10 cellular contexts compared by ENCODE assay signal in genomic region chr15:41943543-41944312, GRCh38. TPM values are rescaled to one million over a fixed set of nuclear protein-coding genes. Genes with fewer than 3 reads are reported as not detected.
DNase-seq lines count a peak whose midpoint lies in the region; ATAC-seq and TF ChIP-seq lines count a peak whose summit lies in the region.
"Had no signal": no experiment of that assay in that cellular context is flagged by ENCODE, and none has a peak within 500 bp of the region (broad histone marks: within the 10 kb centered on the region; RNA-seq: fewer than 3 reads in every experiment).

No MANE protein-coding gene starts in this region.

- no peak overlapping the region for H3K4me3 ChIP-seq in body of pancreas
- no peak overlapping the region for H3K4me3 ChIP-seq in suprapubic skin
- H3K4me3 ChIP-seq: spleen had no signal

- no peak for TF ChIP-seq EP300 in suprapubic skin (IDR thresholded peaks at IDR 0.05)

- TF ChIP-seq POLR2A in body of pancreas (IDR thresholded peaks at IDR 0.05) (no peak), suprapubic skin (IDR thresholded peaks at IDR 0.05) (no peak)

- H3K27me3 Mint-ChIP-seq in HFFc6 (ENCODE audit: insufficient read depth) (peaks cover 2% of the 10 kb centered on the region), memory B cell (no peaks in the 10 kb centered on the region)

- peaks cover 0 to 2% of the 10 kb centered on the region in 2 donors for H3K36me3 ChIP-seq in body of pancreas (replicated peaks in 1 of 2; ENCODE audit: insufficient read depth in 1 of 2, low read depth in 2 of 2)
- H3K36me3 ChIP-seq in suprapubic skin = peaks cover 15% of the 10 kb centered on the region
- H3K36me3 ChIP-seq: WERI-Rb-1 had no signal

- ATAC-seq in body of pancreas (peak; percentile 4), memory B cell (ENCODE audit: low read depth) (no peak)

- DNase-seq in HFFc6 = no peak
- DNase-seq in body of pancreas = no peak
- DNase-seq in memory B cell (ENCODE audit: low spot score in 2 of 2) = no peak
- peak; percentile 43 to 71 for DNase-seq in suprapubic skin (ENCODE audit: low spot score in 2 of 2)
- no peak for DNase-seq in stimulated activated CD4-positive, alpha-beta T cell treated with anti-CD3 and anti-CD28 coated beads, Interleukin-2, amount 100 ng/mL, for 24 hours
- DNase-seq in activated gamma-delta T cell treated with Interleukin-2 at 50 U/mL for 16 hours = no peak
- DNase-seq in NCI-H510A (lab: John Stamatoyannopoulos, UW) = no peak
- DNase-seq: DMS79, spleen, WERI-Rb-1 had no signal

- peak overlapping the region; percentile 73 for H3K4me3 Mint-ChIP-seq in HFFc6
- no peak overlapping the region for H3K4me3 Mint-ChIP-seq in memory B cell

- H3K4me1 ChIP-seq in body of pancreas (peaks cover 31% of the 10 kb centered on the region), suprapubic skin (peaks cover 39% of the 10 kb centered on the region)

- intact Hi-C loops in body of pancreas (cut with DNase I) = no loop called here

- TF ChIP-seq CTCF in HFFc6 (IDR thresholded peaks at IDR 0.05) (no peak), body of pancreas (IDR thresholded peaks at IDR 0.05) (no peak), suprapubic skin (IDR thresholded peaks at IDR 0.05) (no peak)

- WGBS in body of pancreas, 2 donors = 75 to 84% methylated on average over 3 to 6 of the region's 6 CpGs
- 80% methylated on average over 6 of the region's 6 CpGs for WGBS in suprapubic skin

- H3K27ac Mint-ChIP-seq in HFFc6 = peak overlapping the region; percentile 98
- peak overlapping the region; percentile 11 for H3K27ac Mint-ChIP-seq in memory B cell

- H3K9me3 Mint-ChIP-seq in HFFc6 (no peaks in the 10 kb centered on the region), memory B cell (no peaks in the 10 kb centered on the region)

- H3K27me3 ChIP-seq in body of pancreas (no peaks in the 10 kb centered on the region), suprapubic skin (no peaks in the 10 kb centered on the region)
- H3K27me3 ChIP-seq: spleen had no signal

- H3K9me3 ChIP-seq in body of pancreas (no peaks in the 10 kb centered on the region), suprapubic skin (no peaks in the 10 kb centered on the region)
- H3K9me3 ChIP-seq: spleen had no signal

- peak overlapping the region; percentile 66 to 85 (median 76) for H3K27ac ChIP-seq in body of pancreas
- peak overlapping the region; percentile 59 for H3K27ac ChIP-seq in suprapubic skin
- H3K27ac ChIP-seq: WERI-Rb-1 had no signal

- H3K4me1 Mint-ChIP-seq in HFFc6 (ENCODE audit: low read depth) = peaks cover 81% of the 10 kb centered on the region
- H3K4me1 Mint-ChIP-seq in memory B cell = no peaks in the 10 kb centered on the region

- H3K36me3 Mint-ChIP-seq in HFFc6 (ENCODE audit: low read depth) = peaks cover 11% of the 10 kb centered on the region
- peaks cover 8% of the 10 kb centered on the region for H3K36me3 Mint-ChIP-seq in memory B cell

RNA-seq across cellular contexts. Expression of gene EHD4, which starts 28.6 kb away (rescaled TPM):
- total RNA-seq in HFFc6 (2021; fragmentation: NEBNext Ultra II Directional; extraction: Animal tissue kit (Norgen Biotek cat#: 25700)) = 10 to 100 TPM; 14.1 to 21.8 (median 18.1) TPM
- total RNA-seq in body of pancreas = 10 to 100 TPM; 13.8 to 16.9 TPM
- 10 to 100 TPM; 16.0 to 31.4 (median 20.9) TPM for total RNA-seq in suprapubic skin

RNA-seq across cellular contexts. Expression of gene SPTBN5, which starts 49.9 kb away (rescaled TPM):
- under 1 TPM; 0.16 to 0.34 (median 0.24) TPM for total RNA-seq in HFFc6 (2021; fragmentation: NEBNext Ultra II Directional; extraction: Animal tissue kit (Norgen Biotek cat#: 25700))
- total RNA-seq in body of pancreas (1 to 10 TPM in 1 of 2 donors, under 1 TPM in 1; 0.52 to 3.0 TPM), suprapubic skin (1 to 10 TPM; 1.3 to 3.4 (median 2.8) TPM)

Comparison
In these comparisons a context has a peak if more than half of its experiments do, and no peak if none do; other contexts are left out.
1. DNase-seq: peak in suprapubic skin (2 of 2); none in HFFc6 (single experiment), body of pancreas (0 of 4), memory B cell (0 of 2), stimulated activated CD4-positive, alpha-beta T cell treated with anti-CD3 and anti-CD28 coated beads, Interleukin-2, amount 100 ng/mL, for 24 hours (0 of 2), activated gamma-delta T cell treated with Interleukin-2 at 50 U/mL for 16 hours (single experiment) and NCI-H510A (single experiment).